21 cellular contexts compared by ENCODE assay signal in the genomic region with DNA sequence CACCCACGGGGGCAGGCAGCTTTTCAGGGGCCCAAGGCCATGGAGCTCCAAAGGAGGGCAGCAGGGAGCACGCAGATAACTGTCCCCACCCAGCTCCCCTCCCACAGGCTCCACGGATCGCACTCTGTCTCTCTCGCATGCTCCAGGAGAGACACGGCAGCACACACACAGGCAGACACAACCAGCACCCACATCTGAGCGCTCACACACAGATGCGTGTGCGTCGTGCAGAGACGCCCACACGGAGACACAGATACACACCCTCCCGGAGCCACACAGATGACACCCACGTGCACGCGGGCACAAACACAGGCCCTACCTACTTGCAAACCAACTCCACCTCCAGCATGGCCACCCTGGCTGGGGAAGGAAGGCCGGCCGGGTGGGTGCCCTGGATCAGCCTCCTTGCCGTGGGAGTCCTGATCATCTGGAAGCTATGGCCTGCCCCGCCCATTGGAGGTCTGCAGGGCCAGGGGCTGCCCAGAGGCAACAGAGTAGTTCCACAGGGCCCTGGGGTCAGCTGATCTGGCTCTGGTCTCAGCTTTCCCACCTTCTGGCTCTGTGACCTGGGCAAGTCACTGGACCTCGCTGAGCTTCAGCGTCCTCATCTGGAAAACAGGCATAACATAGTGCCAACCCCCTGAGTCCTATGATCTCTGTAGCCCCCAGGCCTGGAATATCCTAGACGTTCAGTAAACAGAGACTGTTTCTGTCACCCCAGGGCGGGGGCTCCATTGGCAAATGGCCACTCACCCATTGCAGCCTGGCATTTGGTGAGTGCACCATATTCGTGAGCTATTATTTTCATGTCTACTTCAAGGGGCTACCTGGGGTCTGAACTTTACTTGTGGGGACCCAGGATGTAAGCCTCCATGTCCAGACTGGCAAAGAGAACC. TPM values are rescaled to one million over a fixed set of nuclear protein-coding genes. Genes with fewer than 3 reads are reported as not detected.
DNase-seq lines count a peak whose midpoint lies in the region; ATAC-seq, FAIRE-seq and TF ChIP-seq lines count a peak whose summit lies in the region.
"Had no signal": no experiment of that assay in that cellular context is flagged by ENCODE, and none has a peak within 500 bp of the region (broad histone marks: within the 10 kb centered on the region; RNA-seq: fewer than 3 reads in every experiment).

No MANE protein-coding gene starts in this region.

- H2AFZ ChIP-seq in HepG2 (ENCODE audit: low read length), result peak overlapping the region; percentile 17
- no peak overlapping the region for H2AFZ ChIP-seq in neural progenitor cell (replicated peaks)

- TF ChIP-seq CTCF in HepG2 (CRISPR knock-in tag; IDR thresholded peaks at IDR 0.05) (peak; percentile 49), right lobe of liver (IDR thresholded peaks at IDR 0.05) (no peak), neural progenitor cell (IDR thresholded peaks at IDR 0.05) (no peak)

- H3K4me3 ChIP-seq in HepG2 (replicated peaks in 1 of 3; ENCODE audit: insufficient read depth in 1 of 3, low read depth in 2 of 3, low read length in 3 of 3), result peak overlapping the region in 2 of 3 experiments; percentile 40 to 51; a peak in 4 of 6 replicates
- H3K4me3 ChIP-seq in right lobe of liver, result no peak overlapping the region
- no peak overlapping the region for H3K4me3 ChIP-seq in neural progenitor cell
- H3K4me3 ChIP-seq: HAP-1 had no signal

- peaks cover 3% of the 10 kb centered on the region for H3K79me2 ChIP-seq in HepG2 (ENCODE audit: insufficient read depth, low read length)
- no peaks in the 10 kb centered on the region for H3K79me2 ChIP-seq in neural progenitor cell (ENCODE audit: low read depth)

- H3K27ac Mint-ChIP-seq in neural progenitor cell, result peak overlapping the region; percentile 86
- H3K27ac Mint-ChIP-seq: CD14-positive monocyte, IgD-negative memory B cell had no signal

- H3K9ac ChIP-seq in HepG2 (ENCODE audit: insufficient read depth, low read depth, low read length) (no peak overlapping the region), neural progenitor cell (no peak overlapping the region)

- TF ChIP-seq RAD21 in HepG2 (CRISPR knock-in tag; IDR thresholded peaks at IDR 0.05), result no peak

- no peaks in the 10 kb centered on the region for H3K27me3 Mint-ChIP-seq in neural progenitor cell (ENCODE audit: insufficient read depth, low read depth)
- H3K27me3 Mint-ChIP-seq: IgD-negative memory B cell had no signal

- ATAC-seq in HepG2 (peak; percentile 45), right lobe of liver (no peak), HG02981 (IDR thresholded peaks at IDR 0.05; ENCODE audit: unreplicated experiment) (no peak), HG03469 (IDR thresholded peaks at IDR 0.05; ENCODE audit: unreplicated experiment) (no peak), GM19455 (IDR thresholded peaks at IDR 0.05; ENCODE audit: unreplicated experiment) (no peak)

- H3K36me3 Mint-ChIP-seq in neural progenitor cell, result no peaks in the 10 kb centered on the region
- H3K36me3 Mint-ChIP-seq: CD14-positive monocyte, IgD-negative memory B cell had no signal

- DNase-seq in HepG2 (ENCODE audit: low spot score) (no peak), right lobe of liver (no peak), ecto neural progenitor cell (ENCODE audit: low spot score) (peak; percentile 45), neural progenitor cell (ENCODE audit: low spot score) (no peak)
- DNase-seq in stimulated activated CD4-positive, alpha-beta T cell treated with anti-CD3 and anti-CD28 coated beads, Interleukin-4, amount 100 ng/mL, for 1 hour, result no peak
- DNase-seq: DMS53; MV-4-11; NCI-H1436 treated with DMSO at 0.1 percent for 48 hours; NCI-H2081; NCI-H524 treated with DMSO at 0.1 percent for 48 hours; NK-92 treated with Interleukin-12 subunit alpha and Interleukin-12 subunit beta, amount 100 ng/mL, for 24 hours; OCI-M1 had no signal

- no peak for FAIRE-seq in HepG2 (lab: Jason Lieb, UNC)
- FAIRE-seq: A204.1 had no signal

- no peak overlapping the region for H3K27ac ChIP-seq in HepG2 (ENCODE audit: extremely low read length, insufficient read depth, low read length)
- H3K27ac ChIP-seq in right lobe of liver, result no peak overlapping the region
- no peak overlapping the region for H3K27ac ChIP-seq in neural progenitor cell
- H3K27ac ChIP-seq: RWPE1 had no signal

- no peaks in the 10 kb centered on the region for H3K36me3 ChIP-seq in HepG2 (replicated peaks in 1 of 2; ENCODE audit: control insufficient read depth in 1 of 2, insufficient read depth in 2 of 2, low read length in 2 of 2)
- no peaks in the 10 kb centered on the region for H3K36me3 ChIP-seq in right lobe of liver
- H3K36me3 ChIP-seq in neural progenitor cell, result no peaks in the 10 kb centered on the region
- H3K36me3 ChIP-seq: HAP-1 had no signal

- H4K20me1 ChIP-seq in HepG2 (ENCODE audit: insufficient read depth, low read length) (no peaks in the 10 kb centered on the region), neural progenitor cell (ENCODE audit: low read depth) (no peaks in the 10 kb centered on the region)

- intact Hi-C loops in HepG2 (cut with micrococcal nuclease; ENCODE audit: unreplicated experiment) (no loop called here), right lobe of liver (cut with DNase I) (no loop called here)

- no peak for TF ChIP-seq POLR2A in HepG2 (IDR thresholded peaks at IDR 0.05; ENCODE audit: insufficient read depth in 1 of 2, low read depth in 2 of 2, low read length in 2 of 2)
- no peak for TF ChIP-seq POLR2A in right lobe of liver (IDR thresholded peaks at IDR 0.05)

- no peak overlapping the region for H3K4me3 Mint-ChIP-seq in neural progenitor cell
- H3K4me3 Mint-ChIP-seq: CD14-positive monocyte, IgD-negative memory B cell had no signal

- H3K27me3 ChIP-seq in HepG2 (ENCODE audit: control insufficient read depth in 1 of 2, insufficient read depth in 2 of 2, low read length in 2 of 2) (peaks cover 7 to 53% of the 10 kb centered on the region in 2 experiments), right lobe of liver (no peaks in the 10 kb centered on the region), neural progenitor cell (no peaks in the 10 kb centered on the region)

- H3K4me2 ChIP-seq in HepG2 (ENCODE audit: low read depth, low read length) (peak overlapping the region; percentile 57), neural progenitor cell (no peak overlapping the region)

- no peaks in the 10 kb centered on the region for H3F3A ChIP-seq in neural progenitor cell (ENCODE audit: low read depth)

- CTCF ChIA-PET in HepG2 (lab: Yijun Ruan, JAX; ENCODE audit: low intra/inter-chr PET ratio, low total read pairs), result no interaction called here

- POLR2A ChIA-PET in HepG2 (lab: Yijun Ruan, JAX), result interaction anchor here (1.0 to 2.4 kb wide), 3 partner anchors 10 to 32 kb away, joined by 3 to 12 read pairs (median 6); partner anchors contain the start of gene AAR2

- BruUV-seq in HepG2 (replicated peaks; lab: Mats Ljungman, UMichigan), result no TSS peak

- peaks cover 22% of the 10 kb centered on the region for H3K4me1 Mint-ChIP-seq in neural progenitor cell
- H3K4me1 Mint-ChIP-seq: CD14-positive monocyte, IgD-negative memory B cell had no signal

- H3K9me3 ChIP-seq in HepG2 (ENCODE audit: low read length) (no peaks in the 10 kb centered on the region), right lobe of liver (no peaks in the 10 kb centered on the region), neural progenitor cell (ENCODE audit: low read depth) (no peaks in the 10 kb centered on the region)
- H3K9me3 ChIP-seq: Caco-2, HAP-1 had no signal

- no peaks in the 10 kb centered on the region for H3K9me3 Mint-ChIP-seq in neural progenitor cell
- H3K9me3 Mint-ChIP-seq: CD14-positive monocyte, IgD-negative memory B cell had no signal

- TF ChIP-seq EP300 in HepG2 (IDR thresholded peaks at IDR 0.05; ENCODE audit: low read depth in 2 of 2, low read length in 2 of 2), result no peak
- 0 out of 2 replicates have a peak, but pooled peaks have one; percentile 18 for TF ChIP-seq EP300 in HepG2 (CRISPR knock-in tag; IDR thresholded peaks at IDR 0.05; ENCODE audit: borderline replicate concordance)

- in situ Hi-C loops in HepG2 (cut with HindIII; ENCODE audit: extremely low pct_ligation_motif_present, low pct_unique_long_range_greater_than_20kb), result no loop called here

- H3K4me1 ChIP-seq in HepG2 (ENCODE audit: insufficient read depth, low read length), result peaks cover 41% of the 10 kb centered on the region
- H3K4me1 ChIP-seq in right lobe of liver, result no peaks in the 10 kb centered on the region
- H3K4me1 ChIP-seq in neural progenitor cell, result peaks cover 12% of the 10 kb centered on the region
- H3K4me1 ChIP-seq: Caco-2, HAP-1 had no signal

- 34% methylated on average over 24 of the region's 25 CpGs for WGBS in HepG2 (ENCODE audit: low lambda C conversion rate)
- whole genome bisulfite sequencing in right lobe of liver (ENCODE audit: insufficient coverage, low coverage, low lambda C conversion rate, missing lambda C conversion rate), result 70% methylated on average over 5 of the region's 25 CpGs

RNA-seq across cellular contexts. Expression of gene AAR2, which starts 31.6 kb away (rescaled TPM):
- total RNA-seq in HepG2 (2016; rRNA removed; fragmentation: Illumina TruSeq; extraction: Trizol) (46.2 and 56.5 TPM in 2 replicates), right lobe of liver (10 to 100 TPM; 11.8 to 16.7 (median 13.5) TPM), neural progenitor cell (ENCODE audit: low replicate concordance) (19.7 and 26.6 TPM in 2 replicates)
- 6.6 and 7.3 TPM in 2 replicates for total RNA-seq in HepG2 (2016; cell fraction: cytosol; rRNA removed; fragmentation: Illumina TruSeq; extraction: Trizol; ENCODE audit: low read depth)
- 45.1 and 55.7 TPM in 2 replicates for total RNA-seq in HepG2 (2016; cell fraction: insoluble cytoplasmic fraction; rRNA removed; fragmentation: Illumina TruSeq; extraction: Trizol)
- total RNA-seq in HepG2 (2016; cell fraction: membrane; rRNA removed; fragmentation: Illumina TruSeq; extraction: Trizol), result 15.6 and 16.1 TPM in 2 replicates
- 31.3 and 35.6 TPM in 2 replicates for total RNA-seq in HepG2 (2016; cell fraction: nucleus; rRNA removed; fragmentation: Illumina TruSeq; extraction: Trizol)
- 45.2 and 50.5 TPM in 2 replicates for polyA plus RNA-seq in HepG2 (2011; rRNA removed)
- 37.7 and 43.1 TPM in 2 replicates for polyA plus RNA-seq in HepG2 (2011; cell fraction: cytosol; rRNA removed)
- polyA plus RNA-seq in HepG2 (2011; cell fraction: nucleus; rRNA removed), result 28.8 and 29.0 TPM in 2 replicates
- polyA plus RNA-seq in HepG2 (2012), result 29.3 and 35.7 TPM in 2 replicates
- 4.9 and 5.0 TPM in 2 replicates for polyA plus RNA-seq in HepG2 (2016; cell fraction: cytosol; fragmentation: Illumina TruSeq; extraction: Trizol; ENCODE audit: low read depth)
- 57.6 and 57.7 TPM in 2 replicates for polyA plus RNA-seq in HepG2 (2016; cell fraction: insoluble cytoplasmic fraction; fragmentation: Illumina TruSeq; extraction: Trizol; ENCODE audit: low read depth)
- 9.6 and 9.7 TPM in 2 replicates for polyA plus RNA-seq in HepG2 (2016; cell fraction: membrane; fragmentation: Illumina TruSeq; extraction: Trizol; ENCODE audit: low read depth)
- polyA plus RNA-seq in HepG2 (2016; cell fraction: nucleus; fragmentation: Illumina TruSeq; extraction: Trizol; ENCODE audit: insufficient read depth, low read depth), result 41.9 and 45.1 TPM in 2 replicates
- polyA minus RNA-seq in HepG2 (2011; rRNA and poly(A)+ RNA removed; ENCODE audit: low replicate concordance), result 89.7 and 103 TPM in 2 replicates
- 24.4 and 25.0 TPM in 2 replicates for polyA minus RNA-seq in HepG2 (2011; cell fraction: cytosol; rRNA and poly(A)+ RNA removed)
- 26.8 and 34.2 TPM in 2 replicates for polyA minus RNA-seq in HepG2 (2011; cell fraction: nucleus; rRNA and poly(A)+ RNA removed)

RNA-seq across cellular contexts. Expression of gene DLGAP4, which starts 38.3 kb away (rescaled TPM):
- total RNA-seq in HepG2 (2016; rRNA removed; fragmentation: Illumina TruSeq; extraction: Trizol), result 13.3 and 15.2 TPM in 2 replicates
- total RNA-seq in HepG2 (2016; cell fraction: cytosol; rRNA removed; fragmentation: Illumina TruSeq; extraction: Trizol; ENCODE audit: low read depth), result 17.7 and 20.1 TPM in 2 replicates
- 10.7 and 12.5 TPM in 2 replicates for total RNA-seq in HepG2 (2016; cell fraction: insoluble cytoplasmic fraction; rRNA removed; fragmentation: Illumina TruSeq; extraction: Trizol)
- 30.2 and 36.1 TPM in 2 replicates for total RNA-seq in HepG2 (2016; cell fraction: membrane; rRNA removed; fragmentation: Illumina TruSeq; extraction: Trizol)
- total RNA-seq in HepG2 (2016; cell fraction: nucleus; rRNA removed; fragmentation: Illumina TruSeq; extraction: Trizol), result 14.3 and 17.6 TPM in 2 replicates
- polyA plus RNA-seq in HepG2 (2011; rRNA removed), result 26.7 and 33.5 TPM in 2 replicates
- 18.9 and 28.9 TPM in 2 replicates for polyA plus RNA-seq in HepG2 (2011; cell fraction: cytosol; rRNA removed)
- polyA plus RNA-seq in HepG2 (2011; cell fraction: nucleus; rRNA removed), result 81.3 and 93.4 TPM in 2 replicates
- polyA plus RNA-seq in HepG2 (2012), result 33.2 and 39.1 TPM in 2 replicates
- polyA plus RNA-seq in HepG2 (2016; cell fraction: cytosol; fragmentation: Illumina TruSeq; extraction: Trizol; ENCODE audit: low read depth), result 42.6 and 57.9 TPM in 2 replicates
- polyA plus RNA-seq in HepG2 (2016; cell fraction: insoluble cytoplasmic fraction; fragmentation: Illumina TruSeq; extraction: Trizol; ENCODE audit: low read depth), result 32.0 and 44.7 TPM in 2 replicates
- polyA plus RNA-seq in HepG2 (2016; cell fraction: membrane; fragmentation: Illumina TruSeq; extraction: Trizol; ENCODE audit: low read depth), result 45.4 and 49.0 TPM in 2 replicates
- polyA plus RNA-seq in HepG2 (2016; cell fraction: nucleus; fragmentation: Illumina TruSeq; extraction: Trizol; ENCODE audit: insufficient read depth, low read depth), result 63.9 and 68.5 TPM in 2 replicates
- 15.9 and 38.7 TPM in 2 replicates for polyA minus RNA-seq in HepG2 (2011; rRNA and poly(A)+ RNA removed; ENCODE audit: low replicate concordance)
- 33.7 and 42.9 TPM in 2 replicates for polyA minus RNA-seq in HepG2 (2011; cell fraction: cytosol; rRNA and poly(A)+ RNA removed)
- 29.9 and 33.6 TPM in 2 replicates for polyA minus RNA-seq in HepG2 (2011; cell fraction: nucleus; rRNA and poly(A)+ RNA removed)
- 10 to 100 TPM; 15.5 to 35.1 (median 23.2) TPM for total RNA-seq in right lobe of liver
- 21.7 and 74.5 TPM in 2 replicates for total RNA-seq in neural progenitor cell (ENCODE audit: low replicate concordance)

Comparison
In these comparisons a context has a peak if more than half of its experiments do, and no peak if none do; other contexts are left out.
1. H3K4me3 ChIP-seq: peak in HepG2 (2 of 3); none in right lobe of liver (0 of 3) and neural progenitor cell (single experiment).